In the genomic region with DNA sequence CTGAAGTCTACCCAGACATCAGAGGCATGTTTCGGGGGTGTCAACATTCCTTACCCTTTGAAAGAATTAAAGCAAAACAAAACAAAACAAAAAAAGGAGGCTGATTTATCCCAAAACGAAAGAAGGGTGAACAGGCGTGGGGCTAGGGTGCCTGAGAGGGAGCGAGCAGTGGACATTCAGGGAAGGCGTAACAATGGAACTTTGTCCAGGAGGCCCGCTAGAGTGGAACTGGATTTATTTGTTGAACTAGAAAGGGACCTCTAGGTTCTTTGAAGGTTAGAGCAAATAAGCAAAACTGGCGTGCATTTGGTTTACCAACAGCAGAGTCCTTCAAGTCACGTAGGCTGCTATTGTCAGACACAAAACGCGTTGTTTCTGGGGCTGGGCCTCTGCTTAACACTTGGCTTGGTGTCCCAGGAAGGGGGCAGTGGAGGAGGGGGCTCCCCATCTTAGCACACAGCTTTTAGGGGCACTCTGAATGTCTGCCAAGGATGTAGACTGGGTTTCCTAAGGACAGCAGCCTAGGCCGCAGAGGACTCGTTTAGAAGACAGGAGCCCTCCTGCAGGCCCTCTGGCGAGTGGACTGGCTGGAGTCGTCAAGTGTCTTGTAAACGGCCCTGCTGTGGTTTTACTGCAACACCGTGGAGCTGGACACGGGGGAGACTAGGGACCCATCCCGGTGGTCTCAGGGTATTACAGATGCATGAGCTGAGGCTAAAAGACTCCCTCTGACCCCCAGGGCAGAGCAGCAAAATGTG, we compare ENCODE assay signal across 2 cellular contexts.
A peak's percentile ranks its signal among the peaks of the same experiment; 100 is the strongest.
TF ChIP-seq lines count a peak whose summit lies in the region.

No MANE protein-coding gene starts in this region.

TF ChIP-seq in endothelial cell of umbilical vein, 7 proteins besides CTCF, POLR2A, EP300 and RAD21 (continued from another document):
- TF ChIP-seq, protein P1, sequence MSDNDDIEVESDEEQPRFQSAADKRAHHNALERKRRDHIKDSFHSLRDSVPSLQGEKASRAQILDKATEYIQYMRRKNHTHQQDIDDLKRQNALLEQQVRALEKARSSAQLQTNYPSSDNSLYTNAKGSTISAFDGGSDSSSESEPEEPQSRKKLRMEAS (IDR thresholded peaks at IDR 0.05; ENCODE audit: insufficient read depth, insufficient read length): no peak
- no peak for TF ChIP-seq EZH2 (IDR thresholded peaks at IDR 0.05; ENCODE audit: borderline replicate concordance, low read depth, low read length, severe bottlenecking)

TF ChIP-seq in neural cell, 6 proteins besides CTCF, POLR2A, EP300 and RAD21 (continued from another document):
- TF ChIP-seq, protein P2, sequence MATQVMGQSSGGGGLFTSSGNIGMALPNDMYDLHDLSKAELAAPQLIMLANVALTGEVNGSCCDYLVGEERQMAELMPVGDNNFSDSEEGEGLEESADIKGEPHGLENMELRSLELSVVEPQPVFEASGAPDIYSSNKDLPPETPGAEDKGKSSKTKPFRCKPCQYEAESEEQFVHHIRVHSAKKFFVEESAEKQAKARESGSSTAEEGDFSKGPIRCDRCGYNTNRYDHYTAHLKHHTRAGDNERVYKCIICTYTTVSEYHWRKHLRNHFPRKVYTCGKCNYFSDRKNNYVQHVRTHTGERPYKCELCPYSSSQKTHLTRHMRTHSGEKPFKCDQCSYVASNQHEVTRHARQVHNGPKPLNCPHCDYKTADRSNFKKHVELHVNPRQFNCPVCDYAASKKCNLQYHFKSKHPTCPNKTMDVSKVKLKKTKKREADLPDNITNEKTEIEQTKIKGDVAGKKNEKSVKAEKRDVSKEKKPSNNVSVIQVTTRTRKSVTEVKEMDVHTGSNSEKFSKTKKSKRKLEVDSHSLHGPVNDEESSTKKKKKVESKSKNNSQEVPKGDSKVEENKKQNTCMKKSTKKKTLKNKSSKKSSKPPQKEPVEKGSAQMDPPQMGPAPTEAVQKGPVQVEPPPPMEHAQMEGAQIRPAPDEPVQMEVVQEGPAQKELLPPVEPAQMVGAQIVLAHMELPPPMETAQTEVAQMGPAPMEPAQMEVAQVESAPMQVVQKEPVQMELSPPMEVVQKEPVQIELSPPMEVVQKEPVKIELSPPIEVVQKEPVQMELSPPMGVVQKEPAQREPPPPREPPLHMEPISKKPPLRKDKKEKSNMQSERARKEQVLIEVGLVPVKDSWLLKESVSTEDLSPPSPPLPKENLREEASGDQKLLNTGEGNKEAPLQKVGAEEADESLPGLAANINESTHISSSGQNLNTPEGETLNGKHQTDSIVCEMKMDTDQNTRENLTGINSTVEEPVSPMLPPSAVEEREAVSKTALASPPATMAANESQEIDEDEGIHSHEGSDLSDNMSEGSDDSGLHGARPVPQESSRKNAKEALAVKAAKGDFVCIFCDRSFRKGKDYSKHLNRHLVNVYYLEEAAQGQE (IDR thresholded peaks at IDR 0.05; ENCODE audit: borderline replicate concordance): no peak
- peak; percentile 51 for TF ChIP-seq SMC3 (conservative IDR thresholded peaks at IDR 0.05; ENCODE audit: poor library complexity)
- no peak for TF ChIP-seq MXI1 (conservative IDR thresholded peaks at IDR 0.05; ENCODE audit: poor library complexity, severe bottlenecking)
- no peak for TF ChIP-seq POLR2AphosphoS5 (IDR thresholded peaks at IDR 0.05)
